20 cellular contexts compared by ENCODE assay signal in the genomic region with DNA sequence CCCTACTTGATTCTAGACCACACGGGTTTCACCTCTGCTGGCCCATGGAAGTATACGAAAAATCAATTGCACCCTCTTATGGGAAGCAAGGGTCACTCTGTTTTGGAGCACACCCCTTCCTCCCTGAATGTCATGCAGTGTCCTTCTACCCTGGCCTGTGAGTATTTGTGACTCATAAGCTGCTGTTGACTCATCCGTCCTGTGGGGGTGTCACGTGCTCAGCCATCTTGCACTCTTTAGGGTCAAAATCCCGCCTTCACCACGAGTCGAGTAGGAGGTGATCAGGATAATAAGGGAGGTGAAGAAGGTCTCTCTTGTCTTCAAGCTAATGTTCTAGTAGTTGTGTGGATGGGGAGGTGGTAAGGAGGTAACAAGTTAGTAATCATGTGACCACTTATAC.
"Had no signal": no experiment of that assay in that cellular context is flagged by ENCODE, and none has a peak within 500 bp of the region (broad histone marks: within the 10 kb centered on the region; RNA-seq: fewer than 3 reads in every experiment).

No MANE protein-coding gene starts in this region.

- H3K36me3 ChIP-seq: cardiac muscle cell, spleen, thyroid gland had no signal

- H3K27ac Mint-ChIP-seq: activated CD4-positive, alpha-beta memory T cell treated with anti-CD3 and anti-CD28 coated beads for 36 hours; activated naive CD8-positive, alpha-beta T cell treated with anti-CD3 and anti-CD28 coated beads for 36 hours; activated T-helper 17 cell treated with anti-CD3 and anti-CD28 coated beads, Interleukin-2, amount 50 U/mL, for 72 hours; endodermal cell; nephron progenitor cell had no signal

- ATAC-seq: activated T-helper 17 cell treated with anti-CD3 and anti-CD28 coated beads, Interleukin-2, amount 50 U/mL, for 72 hours; foreskin keratinocyte; left lobe of liver had no signal

- H3K27me3 Mint-ChIP-seq: activated CD4-positive, alpha-beta memory T cell treated with anti-CD3 and anti-CD28 coated beads for 36 hours; activated naive CD8-positive, alpha-beta T cell treated with anti-CD3 and anti-CD28 coated beads for 36 hours had no signal

- H3K4me3 Mint-ChIP-seq: activated CD4-positive, alpha-beta memory T cell treated with anti-CD3 and anti-CD28 coated beads for 36 hours; activated naive CD8-positive, alpha-beta T cell treated with anti-CD3 and anti-CD28 coated beads for 36 hours; activated T-helper 17 cell treated with anti-CD3 and anti-CD28 coated beads, Interleukin-2, amount 50 U/mL, for 72 hours; endodermal cell; nephron progenitor cell had no signal

- H3K4me1 ChIP-seq: foreskin keratinocyte, spleen, thyroid gland had no signal

- H3K27me3 ChIP-seq: cardiac muscle cell, foreskin keratinocyte, thyroid gland had no signal

- H3K4me3 ChIP-seq: cardiac muscle cell, spleen, thyroid gland had no signal

- H3K9me3 ChIP-seq: thyroid gland had no signal

- DNase-seq: activated CD4-positive, alpha-beta memory T cell treated with anti-CD3 and anti-CD28 coated beads for 36 hours; activated CD4-positive, alpha-beta T cell treated with anti-CD3 and anti-CD28 coated beads for 4 hours; activated naive CD4-positive, alpha-beta T cell; activated naive CD8-positive, alpha-beta T cell treated with anti-CD3 and anti-CD28 coated beads for 36 hours; activated T-cell treated with anti-CD3 and anti-CD28 coated beads, Interleukin-2, amount 50 U/mL, for 1 hour; amniotic stem cell; endodermal cell; foreskin keratinocyte; glutamatergic neuron; hypothalamus; midbrain; nephron progenitor cell; nucleus accumbens; spleen; stimulated activated naive CD4-positive, alpha-beta T cell treated with Interleukin-2 at 50 U/mL for 16 hours; thyroid gland had no signal

- H3K4me1 Mint-ChIP-seq: activated naive CD8-positive, alpha-beta T cell treated with anti-CD3 and anti-CD28 coated beads for 36 hours; activated T-helper 17 cell treated with anti-CD3 and anti-CD28 coated beads, Interleukin-2, amount 50 U/mL, for 72 hours had no signal

- H3K36me3 Mint-ChIP-seq: activated CD4-positive, alpha-beta memory T cell treated with anti-CD3 and anti-CD28 coated beads for 36 hours; activated naive CD8-positive, alpha-beta T cell treated with anti-CD3 and anti-CD28 coated beads for 36 hours had no signal

- H3K27ac ChIP-seq: cardiac muscle cell, epithelial cell of prostate, foreskin keratinocyte, spleen, thyroid gland had no signal
